ENCODE assay signal across 1 cellular context in genomic region chr16:50369133-50369804, GRCh38.
TF ChIP-seq lines count a peak whose summit lies in the region.

No MANE protein-coding gene starts in this region.

TF ChIP-seq in K562, 482 proteins besides CTCF, POLR2A, EP300 and RAD21 (continued from another document and continues in another):
- TF ChIP-seq PKNOX1 (IDR thresholded peaks at IDR 0.05): peak; percentile 48
- no peak for TF ChIP-seq CBX3 (IDR thresholded peaks at IDR 0.05; ENCODE audit: borderline replicate concordance in 1 of 2, low read length in 2 of 2)
- no peak for TF ChIP-seq NONO (IDR thresholded peaks at IDR 0.05; ENCODE audit: low read depth in 2 of 2, low read length in 1 of 2)
- TF ChIP-seq RBM14 (IDR thresholded peaks at IDR 0.05; ENCODE audit: borderline replicate concordance, insufficient read depth, low read depth, low read length): no peak
- TF ChIP-seq MAFK (IDR thresholded peaks at IDR 0.05; ENCODE audit: low read length): 0 out of 2 replicates have a peak, but pooled peaks have one; percentile 27
- TF ChIP-seq ZNF584 (CRISPR knock-in tag; IDR thresholded peaks at IDR 0.05; ENCODE audit: low read depth): no peak
- TF ChIP-seq ZNF740 (CRISPR knock-in tag; IDR thresholded peaks at IDR 0.05): no peak
- TF ChIP-seq ZNF740 (tag; IDR thresholded peaks at IDR 0.05): no peak
- no peak for TF ChIP-seq MTA3 (IDR thresholded peaks at IDR 0.05; ENCODE audit: borderline replicate concordance)
- TF ChIP-seq ATF3 (IDR thresholded peaks at IDR 0.05): no peak
- no peak for TF ChIP-seq ATF3 (CRISPR knock-in tag; conservative IDR thresholded peaks at IDR 0.05)
- TF ChIP-seq CBFA2T3 (IDR thresholded peaks at IDR 0.05): peak; percentile 51; the same call in 1 of the 2 replicates
- no peak for TF ChIP-seq SNAPC5 (CRISPR knock-in tag; IDR thresholded peaks at IDR 0.05)
- no peak for TF ChIP-seq EZH2 (IDR thresholded peaks at IDR 0.05; ENCODE audit: borderline replicate concordance, low read depth, low read length)
- TF ChIP-seq FOXJ2 (tag; IDR thresholded peaks at IDR 0.05): no peak
- TF ChIP-seq TBL1XR1 (IDR thresholded peaks at IDR 0.05; ENCODE audit: low read length in 2 of 2): peak in 1 of 2 experiments; percentile 75; a peak in 2 of 4 replicates
- no peak for TF ChIP-seq ZNF274 (IDR thresholded peaks at IDR 0.05; ENCODE audit: borderline replicate concordance, low read depth, low read length)
- peak; percentile 23 to 90; a peak in 3 of 4 replicates for TF ChIP-seq CSDE1 (IDR thresholded peaks at IDR 0.05)
- no peak for TF ChIP-seq CAMTA2 (CRISPR knock-in tag; conservative IDR thresholded peaks at IDR 0.05)
- TF ChIP-seq ZNF445 (CRISPR knock-in tag; IDR thresholded peaks at IDR 0.05; ENCODE audit: low read depth): no peak
- no peak for TF ChIP-seq ZNF280B (CRISPR knock-in tag; IDR thresholded peaks at IDR 0.05)
- no peak for TF ChIP-seq GTF2A2 (tag; IDR thresholded peaks at IDR 0.05)
- TF ChIP-seq RERE (CRISPR knock-in tag; IDR thresholded peaks at IDR 0.05; ENCODE audit: borderline replicate concordance): no peak
- TF ChIP-seq ZNF3 (CRISPR knock-in tag; IDR thresholded peaks at IDR 0.05): no peak
- TF ChIP-seq BCL6 (CRISPR knock-in tag; IDR thresholded peaks at IDR 0.05): no peak
- TF ChIP-seq NCOA1 (IDR thresholded peaks at IDR 0.05; ENCODE audit: low read depth): peak; percentile 71; the same call in 1 of the 2 replicates
- TF ChIP-seq NR2F6 (CRISPR knock-in tag; IDR thresholded peaks at IDR 0.05): no peak
- TF ChIP-seq EHMT2 (IDR thresholded peaks at IDR 0.05): peak; percentile 91
- peak; percentile 94 for TF ChIP-seq DPF2 (IDR thresholded peaks at IDR 0.05)
- no peak for TF ChIP-seq CTCFL (IDR thresholded peaks at IDR 0.05; ENCODE audit: borderline replicate concordance, insufficient read depth, low read depth, low read length, poor library complexity, severe bottlenecking)
- no peak for TF ChIP-seq RNF2 (IDR thresholded peaks at IDR 0.05)
- peak; percentile 87 for TF ChIP-seq MIER1 (IDR thresholded peaks at IDR 0.05; ENCODE audit: low read depth)
- TF ChIP-seq TCF3 (CRISPR knock-in tag; IDR thresholded peaks at IDR 0.05): no peak
- TF ChIP-seq HNRNPUL1 (IDR thresholded peaks at IDR 0.05; ENCODE audit: low read length): no peak
- no peak for TF ChIP-seq ZBTB1 (CRISPR knock-in tag; IDR thresholded peaks at IDR 0.05; ENCODE audit: borderline replicate concordance, low read depth)
- no peak for TF ChIP-seq HDAC6 (IDR thresholded peaks at IDR 0.05; ENCODE audit: low read depth, low read length)
- no peak for TF ChIP-seq KDM1A (IDR thresholded peaks at IDR 0.05)
- TF ChIP-seq THRB (CRISPR knock-in tag; conservative IDR thresholded peaks at IDR 0.05): peak; percentile 98
- no peak for TF ChIP-seq MCM2 (IDR thresholded peaks at IDR 0.05; ENCODE audit: low read depth)
- no peak for TF ChIP-seq NELFE (IDR thresholded peaks at IDR 0.05; ENCODE audit: insufficient read depth, insufficient read length)
- TF ChIP-seq BCOR (IDR thresholded peaks at IDR 0.05): peak; percentile 92
- TF ChIP-seq C11orf30 (IDR thresholded peaks at IDR 0.05; ENCODE audit: low read depth): peak; percentile 80
- 0 out of 2 replicates have a peak, but pooled peaks have one; percentile 58 for TF ChIP-seq MYBL2 (IDR thresholded peaks at IDR 0.05; ENCODE audit: low read depth)
- no peak for TF ChIP-seq MYBL2 (CRISPR knock-in tag; IDR thresholded peaks at IDR 0.05; ENCODE audit: borderline replicate concordance)
- TF ChIP-seq GABPA (tag; conservative IDR thresholded peaks at IDR 0.05; ENCODE audit: low read depth): no peak
- no peak for TF ChIP-seq CUX1 (CRISPR knock-in tag; IDR thresholded peaks at IDR 0.05)
- peak; percentile 88 for TF ChIP-seq ARID2 (IDR thresholded peaks at IDR 0.05)
- no peak for TF ChIP-seq CCNT2 (IDR thresholded peaks at IDR 0.05; ENCODE audit: borderline replicate concordance, extremely low read depth, insufficient read length, low read depth, low read length)
- no peak for TF ChIP-seq SAFB2 (IDR thresholded peaks at IDR 0.05; ENCODE audit: borderline replicate concordance, low read depth, low read length, severe bottlenecking)
- no peak for TF ChIP-seq ELF1 (tag; IDR thresholded peaks at IDR 0.05)
